Comparison of ENCODE assay signal across 8 cellular contexts in genomic region chr16:84699712-84700517, GRCh38. TPM values are rescaled to one million over a fixed set of nuclear protein-coding genes. Genes with fewer than 3 reads are reported as not detected.
A peak's percentile ranks its signal among the peaks of the same experiment; 100 is the strongest.
DNase-seq lines count a peak whose midpoint lies in the region; ATAC-seq and TF ChIP-seq lines count a peak whose summit lies in the region.

Gene USP10, plus strand, starts transcription at chr16:84700000. Its CDS starts 91 bp downstream, at chr16:84700091.

- no peaks in the 10 kb centered on the region for H3K27me3 Mint-ChIP-seq in activated CD4-positive, alpha-beta T cell treated with anti-CD3 and anti-CD28 coated beads, Interleukin-2, amount 10 ng/mL, durations not matched to agents 24 days and 14 days
- H3K27me3 Mint-ChIP-seq in dendritic cell treated with granulocyte-macrophage colony-stimulating factor and Interleukin-4, amounts not matched to agents 40 ng/mL and 50 ng/mL, for 4 days: no peaks in the 10 kb centered on the region

- no peaks in the 10 kb centered on the region for H3K9me3 ChIP-seq in left lung

- H3K4me1 ChIP-seq in left lung: peaks cover 9 to 49% of the 10 kb centered on the region in 2 donors

- H3K27ac Mint-ChIP-seq in activated CD4-positive, alpha-beta T cell treated with anti-CD3 and anti-CD28 coated beads, Interleukin-2, amount 10 ng/mL, durations not matched to agents 24 days and 14 days: peak within 1 kb of the TSS; percentile 95
- peak within 1 kb of the TSS; percentile 77 for H3K27ac Mint-ChIP-seq in dendritic cell treated with granulocyte-macrophage colony-stimulating factor and Interleukin-4, amounts not matched to agents 40 ng/mL and 50 ng/mL, for 4 days

- no peaks in the 10 kb centered on the region for H3K9me3 Mint-ChIP-seq in activated CD4-positive, alpha-beta T cell treated with anti-CD3 and anti-CD28 coated beads, Interleukin-2, amount 10 ng/mL, durations not matched to agents 24 days and 14 days
- H3K9me3 Mint-ChIP-seq in dendritic cell treated with granulocyte-macrophage colony-stimulating factor and Interleukin-4, amounts not matched to agents 40 ng/mL and 50 ng/mL, for 4 days: no peaks in the 10 kb centered on the region

- no peaks in the 10 kb centered on the region for H3K27me3 ChIP-seq in left lung

- peak; percentile 75 for ATAC-seq in GM18907 (IDR thresholded peaks at IDR 0.05; ENCODE audit: unreplicated experiment)
- peak; percentile 74 for ATAC-seq in HG03139 (IDR thresholded peaks at IDR 0.05; ENCODE audit: unreplicated experiment)
- peak; percentile 91 for ATAC-seq in left lung

- H3K27ac ChIP-seq in left lung: peak within 1 kb of the TSS; percentile 77 to 85

- H3K4me3 ChIP-seq in AG09309 (ENCODE audit: control insufficient read depth, low read depth, low read length) (peak within 1 kb of the TSS; percentile 76), left lung (peak within 1 kb of the TSS; percentile 93 to 98)

- peaks cover 8% of the 10 kb centered on the region for H3K36me3 Mint-ChIP-seq in activated CD4-positive, alpha-beta T cell treated with anti-CD3 and anti-CD28 coated beads, Interleukin-2, amount 10 ng/mL, durations not matched to agents 24 days and 14 days (ENCODE audit: low read depth)
- peaks cover 10% of the 10 kb centered on the region for H3K36me3 Mint-ChIP-seq in dendritic cell treated with granulocyte-macrophage colony-stimulating factor and Interleukin-4, amounts not matched to agents 40 ng/mL and 50 ng/mL, for 4 days (ENCODE audit: low read depth)

- H3K36me3 ChIP-seq in left lung: no peaks in the 10 kb centered on the region

- peaks cover 25% of the 10 kb centered on the region for H3K4me1 Mint-ChIP-seq in activated CD4-positive, alpha-beta T cell treated with anti-CD3 and anti-CD28 coated beads, Interleukin-2, amount 10 ng/mL, durations not matched to agents 24 days and 14 days
- peaks cover 16% of the 10 kb centered on the region for H3K4me1 Mint-ChIP-seq in dendritic cell treated with granulocyte-macrophage colony-stimulating factor and Interleukin-4, amounts not matched to agents 40 ng/mL and 50 ng/mL, for 4 days (ENCODE audit: low read depth)

- intact Hi-C loops in activated CD4-positive, alpha-beta T cell treated with anti-CD3 and anti-CD28 coated beads, Interleukin-2, amount 10 ng/mL, durations not matched to agents 24 days and 14 days (cut with micrococcal nuclease): loop anchor here (1.0 to 5.0 kb wide), 2 partner anchors 24 to 37 kb away; no protein-coding TSS in a partner anchor
- intact Hi-C loops in dendritic cell treated with granulocyte-macrophage colony-stimulating factor and Interleukin-4, amounts not matched to agents 40 ng/mL and 50 ng/mL, for 4 days (cut with micrococcal nuclease): no loop called here
- intact Hi-C loops in left lung (cut with DNase I): no loop called here

- TF ChIP-seq CTCF in AG09309 (IDR thresholded peaks at IDR 0.05; ENCODE audit: control insufficient read depth, insufficient read depth, low read depth, low read length, missing control alignments) (no peak), left lung (IDR thresholded peaks at IDR 0.05) (no peak)

- H3K4me3 Mint-ChIP-seq in activated CD4-positive, alpha-beta T cell treated with anti-CD3 and anti-CD28 coated beads, Interleukin-2, amount 10 ng/mL, durations not matched to agents 24 days and 14 days: peak within 1 kb of the TSS; percentile 90
- H3K4me3 Mint-ChIP-seq in dendritic cell treated with granulocyte-macrophage colony-stimulating factor and Interleukin-4, amounts not matched to agents 40 ng/mL and 50 ng/mL, for 4 days: peak within 1 kb of the TSS; percentile 80

- DNase-seq in AG09309 (ENCODE audit: low read depth): no peak
- peak; percentile 77 for DNase-seq in NCI-H510A (lab: John Stamatoyannopoulos, UW)
- peak; percentile 97 for DNase-seq in activated CD4-positive, alpha-beta T cell treated with anti-CD3 and anti-CD28 coated beads, Interleukin-2, amount 10 ng/mL, durations not matched to agents 24 days and 14 days
- peak; percentile 77 to 95 for DNase-seq in left lung
- DNase-seq in stimulated activated CD4-positive, alpha-beta T cell treated with anti-CD3 and anti-CD28 coated beads, Interleukin-2, amount 100 ng/mL, for 4 hours (ENCODE audit: low read depth): peak; percentile 76

RNA-seq across cellular contexts. Expression of gene USP10, which starts in this region (rescaled TPM):
- total RNA-seq in activated CD4-positive, alpha-beta T cell treated with anti-CD3 and anti-CD28 coated beads, Interleukin-2, amount 10 ng/mL, durations not matched to agents 24 days and 14 days: 148 and 177 TPM in 2 replicates
- 10 to 100 TPM; 57.4 to 77.3 TPM for total RNA-seq in left lung
